9 cellular contexts compared by ENCODE assay signal in the genomic region with DNA sequence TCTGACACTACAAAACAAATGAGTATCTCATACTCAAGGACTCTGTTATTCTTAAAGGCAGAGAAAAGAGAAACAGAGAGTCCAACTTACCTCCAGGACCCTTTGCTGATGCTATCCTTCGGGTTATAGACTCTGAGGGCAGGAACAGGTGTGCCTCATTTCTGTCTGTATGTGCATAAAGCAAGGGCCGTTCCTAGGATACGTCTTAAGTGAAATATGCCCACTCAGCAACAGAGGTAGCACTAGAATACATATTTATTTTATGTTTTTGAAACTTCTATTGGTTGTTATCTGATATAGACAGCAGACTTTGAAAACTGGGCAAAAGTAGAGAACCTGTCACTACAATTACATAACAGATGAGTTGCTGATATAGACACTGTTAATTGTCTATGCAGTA.
"Had no signal": no experiment of that assay in that cellular context is flagged by ENCODE, and none has a peak within 500 bp of the region (broad histone marks: within the 10 kb centered on the region; RNA-seq: fewer than 3 reads in every experiment).

No MANE protein-coding gene starts in this region.

- H3K36me3 ChIP-seq: HAP-1 had no signal

- FAIRE-seq: H1, HTR-8/SVneo, K562 had no signal

- H3K4me3 ChIP-seq: GM23338, HAP-1, K562 had no signal

- H3K4me2 ChIP-seq: GM23338 had no signal

- DNase-seq: H7, HFFc6, KG1 had no signal

- H2AFZ ChIP-seq: GM23338 had no signal

- H3K9me3 ChIP-seq: HAP-1 had no signal

- ATAC-seq: GM23338, HCT116, K562 had no signal

- H3K4me1 ChIP-seq: HAP-1 had no signal
